18 cellular contexts compared by ENCODE assay signal in the genomic region with DNA sequence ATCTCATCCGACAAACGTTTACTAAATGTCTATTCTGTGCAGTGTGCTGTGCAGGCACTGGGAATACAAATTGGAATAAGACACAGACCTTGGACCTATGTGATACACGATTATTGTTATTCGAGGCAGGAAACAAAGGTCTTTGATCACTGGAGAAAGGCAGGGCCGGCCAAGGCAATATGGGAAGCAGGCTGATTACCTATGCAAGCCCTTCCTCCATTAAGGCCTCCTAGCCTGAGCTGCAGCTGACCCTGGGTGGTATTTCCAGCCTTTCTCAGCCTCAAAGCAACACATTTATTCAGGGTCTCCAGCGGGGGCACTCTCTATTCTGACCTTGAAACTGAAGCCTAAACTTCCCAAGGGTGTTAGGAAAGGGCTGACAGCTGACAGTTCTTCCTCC. TPM values are rescaled to one million over a fixed set of nuclear protein-coding genes. Genes with fewer than 3 reads are reported as not detected.
DNase-seq lines count a peak whose midpoint lies in the region; ATAC-seq and TF ChIP-seq lines count a peak whose summit lies in the region.
"Had no signal": no experiment of that assay in that cellular context is flagged by ENCODE, and none has a peak within 500 bp of the region (broad histone marks: within the 10 kb centered on the region; RNA-seq: fewer than 3 reads in every experiment).

No MANE protein-coding gene starts in this region.

- no peaks in the 10 kb centered on the region for H3K9me3 Mint-ChIP-seq in endodermal cell

- no peak overlapping the region for H3K27ac Mint-ChIP-seq in endodermal cell

- H3K4me3 Mint-ChIP-seq in endodermal cell, result no peak overlapping the region

- H3F3A ChIP-seq in Loucy (ENCODE audit: low read depth), result no peaks in the 10 kb centered on the region

- H3K9me2 ChIP-seq in Loucy (replicated peaks; ENCODE audit: low read depth, low read length), result no peaks in the 10 kb centered on the region

- H3K9ac ChIP-seq in BLaER1 (no peak overlapping the region), Loucy (ENCODE audit: low read depth, low read length, poor library complexity, severe bottlenecking) (no peak overlapping the region), endodermal cell (ENCODE audit: extremely low read depth, low read length, poor library complexity, severe bottlenecking) (no peak overlapping the region)

- WGBS in endodermal cell (ENCODE audit: insufficient coverage in 1 of 2, insufficient read length in 1 of 2), 2 experiments, result 71 to 76% methylated on average over 5 to 6 of the region's 6 CpGs

- H3K9me3 ChIP-seq in BLaER1 (no peaks in the 10 kb centered on the region), Loucy (ENCODE audit: insufficient read depth, low read depth, low read length) (no peaks in the 10 kb centered on the region), endodermal cell (ENCODE audit: control insufficient read depth, low read length) (no peaks in the 10 kb centered on the region), mucosa of descending colon (no peaks in the 10 kb centered on the region)

- H3K4me1 Mint-ChIP-seq in endodermal cell, result peaks cover 17% of the 10 kb centered on the region

- H3K36me3 ChIP-seq in BLaER1 (no peaks in the 10 kb centered on the region), Loucy (ENCODE audit: insufficient read depth, low read length) (no peaks in the 10 kb centered on the region), endodermal cell (ENCODE audit: control insufficient read depth, insufficient read depth, low read length) (no peaks in the 10 kb centered on the region), mucosa of descending colon (ENCODE audit: low read depth) (no peaks in the 10 kb centered on the region)

- H3K27ac ChIP-seq in BLaER1 (no peak overlapping the region), endodermal cell (ENCODE audit: low read depth, low read length) (no peak overlapping the region)
- H3K27ac ChIP-seq: HL-60 had no signal

- ATAC-seq in mucosa of descending colon (peak; percentile 24), HG03135 (IDR thresholded peaks at IDR 0.05; ENCODE audit: unreplicated experiment) (no peak)
- ATAC-seq: SK-N-SH treated with all-trans-retinoic acid at 6 μM for 48 hours had no signal

- H3K4me3 ChIP-seq in BLaER1 (no peak overlapping the region), Loucy (ENCODE audit: low read length, poor library complexity, severe bottlenecking) (no peak overlapping the region), endodermal cell (ENCODE audit: low read length) (no peak overlapping the region), mucosa of descending colon (no peak overlapping the region)

- H2AFZ ChIP-seq in Loucy (ENCODE audit: low read length), result no peak overlapping the region

- H4K20me1 ChIP-seq in BLaER1 (no peaks in the 10 kb centered on the region), Loucy (ENCODE audit: insufficient read depth, low read length, poor library complexity, severe bottlenecking) (no peaks in the 10 kb centered on the region)

- TF ChIP-seq CTCF in Loucy (conservative IDR thresholded peaks at IDR 0.05; ENCODE audit: low read length) (peak; percentile 34), endodermal cell (conservative IDR thresholded peaks at IDR 0.05) (no peak), mucosa of descending colon (IDR thresholded peaks at IDR 0.05) (no peak)

- intact Hi-C loops in mucosa of descending colon (cut with DNase I, micrococcal nuclease), result no loop called here

- no peaks in the 10 kb centered on the region for H3K79me2 ChIP-seq in Loucy (ENCODE audit: insufficient read depth, low read length)

- no peaks in the 10 kb centered on the region for H3K36me3 Mint-ChIP-seq in endodermal cell (ENCODE audit: low read depth)

- peaks cover 4% of the 10 kb centered on the region for H3K27me3 Mint-ChIP-seq in endodermal cell (ENCODE audit: insufficient read depth)

- H3K4me1 ChIP-seq in BLaER1 (peaks cover 8% of the 10 kb centered on the region; the same call in 1 of the 2 replicates), Loucy (ENCODE audit: insufficient read depth, low read length, poor library complexity, severe bottlenecking) (no peaks in the 10 kb centered on the region), endodermal cell (ENCODE audit: control insufficient read depth, insufficient read depth, low read length) (no peaks in the 10 kb centered on the region), mucosa of descending colon (ENCODE audit: low read depth) (peaks cover 5% of the 10 kb centered on the region)

- DNase-seq in endodermal cell, result peak; percentile 72
- no peak for DNase-seq in mucosa of descending colon
- DNase-seq in SHP77 (lab: John Stamatoyannopoulos, UW), result no peak
- no peak for DNase-seq in stimulated activated CD4-positive, alpha-beta T cell treated with anti-CD3 and anti-CD28 coated beads, Interleukin-2, amount 100 ng/mL, for 24 hours
- DNase-seq in NCI-H2107 treated with DMSO at 0.1 percent for 48 hours (lab: John Stamatoyannopoulos, UW; ENCODE audit: unreplicated experiment), result no peak
- DNase-seq: C1 segment of cervical spinal cord, DND-41, GOT3, NCI-H1436, NCI-H2029, NCI-H2171 treated with DMSO at 0.1 percent for 48 hours, NCI-H510A, Right ventricle myocardium superior had no signal

- H3K4me2 ChIP-seq in BLaER1 (0 out of 2 replicates have a peak overlapping the region, but pooled peaks have one; percentile 1), Loucy (ENCODE audit: low read depth, low read length, poor library complexity, severe bottlenecking) (no peak overlapping the region)

- H3K27me3 ChIP-seq in BLaER1 (no peaks in the 10 kb centered on the region), Loucy (ENCODE audit: insufficient read depth, low read length, poor library complexity, severe bottlenecking) (no peaks in the 10 kb centered on the region), endodermal cell (ENCODE audit: control insufficient read depth, insufficient read depth, low read length, poor library complexity, severe bottlenecking) (no peaks in the 10 kb centered on the region)

RNA-seq across cellular contexts. Expression of a gene that starts 13.4 kb away (rescaled TPM):
- total RNA-seq in endodermal cell (not detected), mucosa of descending colon (100 to 1,000 TPM in 2 of 3 donors, 10 to 100 TPM in 1; 90.2 to 363 (median 336) TPM)
- polyA plus RNA-seq in endodermal cell (2013, experiment 1 of 2), result 0.39 TPM
- not detected for polyA plus RNA-seq in endodermal cell (2013, experiment 2 of 2)

RNA-seq across cellular contexts. Expression of a gene that starts 44.5 kb away (rescaled TPM):
- total RNA-seq in endodermal cell (10 to 100 TPM; 15.1 to 26.9 TPM), mucosa of descending colon (10 to 100 TPM in 1 of 3 donors, 1 to 10 TPM in 2; 3.7 to 11.1 (median 4.3) TPM)
- polyA plus RNA-seq in endodermal cell (2013, experiment 1 of 2), result 3.5 TPM
- polyA plus RNA-seq in endodermal cell (2013, experiment 2 of 2), result 3.6 TPM

Comparison
In these comparisons a context has a peak if more than half of its experiments do, and no peak if none do; other contexts are left out.
1. RNA of a gene that starts 13.4 kb away (total RNA-seq): 90.2 to 363 TPM in mucosa of descending colon; not detected in endodermal cell; every median in the first group is over 10 times any median in the second.